In genomic region chr18:13621886-13622619, GRCh38 we compare ENCODE assay signal across 17 cellular contexts.
DNase-seq lines count a peak whose midpoint lies in the region; ATAC-seq, FAIRE-seq and TF ChIP-seq lines count a peak whose summit lies in the region.
"Had no signal": no experiment of that assay in that cellular context is flagged by ENCODE, and none has a peak within 500 bp of the region (broad histone marks: within the 10 kb centered on the region; RNA-seq: fewer than 3 reads in every experiment).

No MANE protein-coding gene starts in this region.

- H3K4me1 ChIP-seq in spleen = peaks cover 0 to 14% (median 2%) of the 10 kb centered on the region in 6 donors
- H3K4me1 ChIP-seq: SJCRH30 had no signal

- H3K27ac ChIP-seq in spleen = no peak overlapping the region
- H3K27ac ChIP-seq: KMS-11, SJCRH30 had no signal

- no peak for TF ChIP-seq POLR2A in spleen (IDR thresholded peaks at IDR 0.05)

- FAIRE-seq in GM19239 (lab: Jason Lieb, UNC) = no peak
- FAIRE-seq: GM12892 had no signal

- H3K9me3 ChIP-seq in spleen = no peaks in the 10 kb centered on the region
- H3K9me3 ChIP-seq: SJCRH30 had no signal

- no peak for ATAC-seq in esophagus mucosa

- TF ChIP-seq CTCF in LNCAP (IDR thresholded peaks at IDR 0.05) (peak; percentile 21; the same call in 1 of the 2 replicates), spleen (IDR thresholded peaks at IDR 0.05 in 8 of 11, conservative IDR thresholded peaks at IDR 0.05 in 3 of 11) (no peak)

- peaks cover 0 to 38% (median 5%) of the 10 kb centered on the region in 6 donors for H3K36me3 ChIP-seq in spleen
- H3K36me3 ChIP-seq: SJCRH30 had no signal

- H3K27me3 ChIP-seq in spleen (replicated peaks in 1 of 7) = no peaks in the 10 kb centered on the region
- H3K27me3 ChIP-seq: SJCRH30 had no signal

- WGBS in spleen, 5 donors = 87 to 98% (median 96%) methylated on average over 11 to 19 of the region's 19 CpGs

- intact Hi-C loops in spleen (cut with DNase I; ENCODE audit: low total_unique reads) = loop anchor here (10.0 kb wide), 1 partner anchor 407 kb away; the partner anchor contains the start of gene LDLRAD4

- peak; percentile 31 for DNase-seq in DMS79 (lab: John Stamatoyannopoulos, UW)
- DNase-seq in cerebellar cortex (ENCODE audit: low spot score) = peak; percentile 86
- peak; percentile 67 for DNase-seq in spleen
- no peak for DNase-seq in GM19239 (ENCODE audit: insufficient read length, low spot score)
- no peak for DNase-seq in NOMO-1 (lab: John Stamatoyannopoulos, UW; ENCODE audit: unreplicated experiment in 2 of 2)
- DNase-seq in NCI-H2171 treated with DMSO at 0.1 percent for 48 hours (lab: John Stamatoyannopoulos, UW) = no peak
- DNase-seq: DMS 273 treated with DMSO at 0.1 percent for 48 hours, GOT3, MM.1S, NCI-H1105 treated with DMSO at 0.1 percent for 48 hours, NCI-H187, NCI-H774, SJCRH30 had no signal

- no peak overlapping the region for H3K4me3 ChIP-seq in spleen
- H3K4me3 ChIP-seq: SJCRH30 had no signal

Comparison
In these comparisons a context has a peak if more than half of its experiments do, and no peak if none do; other contexts are left out.
1. DNase-seq: peak in DMS79 (single experiment), cerebellar cortex (single experiment) and spleen (single experiment); none in GM19239 (single experiment), NOMO-1 (0 of 2) and NCI-H2171 treated with DMSO at 0.1 percent for 48 hours (single experiment).